8 cellular contexts compared by ENCODE assay signal in the genomic region with DNA sequence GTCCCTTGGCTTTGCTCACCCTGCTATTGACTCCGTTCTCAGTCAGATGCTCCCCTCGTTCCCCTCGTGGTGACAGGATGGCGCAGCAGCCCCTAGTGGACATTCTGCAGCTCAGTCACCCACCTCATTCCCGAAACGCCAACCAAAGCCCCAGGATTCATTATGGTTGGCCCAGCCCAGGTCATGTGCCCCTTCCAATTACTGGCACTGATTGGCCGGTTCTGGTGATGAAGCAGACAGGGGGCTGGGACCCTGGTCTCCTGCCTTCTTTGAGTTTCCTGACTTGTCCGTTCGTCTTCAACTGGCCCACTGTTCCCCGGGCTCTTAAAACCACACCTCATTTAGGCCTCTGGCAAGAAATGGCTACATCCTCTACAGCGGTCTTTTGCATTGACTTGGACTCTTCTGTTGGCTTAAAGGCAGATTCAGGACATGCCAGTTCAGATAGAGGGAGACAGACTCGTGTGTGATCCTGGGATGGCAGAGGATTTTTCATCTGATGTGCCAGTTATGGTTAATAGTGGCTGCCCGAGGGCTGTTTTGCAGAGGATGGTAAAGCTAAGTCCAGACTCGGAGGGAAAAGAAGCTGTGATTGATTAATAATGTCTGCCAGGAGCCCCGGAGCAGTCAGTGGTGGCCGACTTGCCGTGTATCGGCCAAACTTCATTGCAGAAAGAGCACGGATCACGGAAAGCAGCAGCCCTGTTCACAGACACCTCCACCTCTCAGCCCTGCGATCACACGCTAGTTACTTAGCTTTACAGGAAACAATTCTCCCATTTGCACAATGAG. TPM values are rescaled to one million over a fixed set of nuclear protein-coding genes. Genes with fewer than 3 reads are reported as not detected.
DNase-seq lines count a peak whose midpoint lies in the region; ATAC-seq and TF ChIP-seq lines count a peak whose summit lies in the region.

No MANE protein-coding gene starts in this region.

- WGBS in trophoblast cell (ENCODE audit: extremely low coverage, insufficient coverage, insufficient read length), result no CpG with 5 or more reads among the region's 22 CpGs

- TF ChIP-seq CTCF in A673 (conservative IDR thresholded peaks at IDR 0.05; ENCODE audit: low read depth, low read length), result peak; percentile 61

- H3K27ac ChIP-seq in A673 (ENCODE audit: low read depth, low read length, poor library complexity, severe bottlenecking), result no peak overlapping the region
- H3K27ac ChIP-seq in trophoblast cell (ENCODE audit: low read depth, low read length), result no peak overlapping the region

- peaks cover 21% of the 10 kb centered on the region for H3K79me1 ChIP-seq in trophoblast cell (ENCODE audit: low read length)

- POLR2A ChIA-PET in A673 (lab: Charles Lee; ENCODE audit: low non-redundant PET), result no interaction called here

- peak overlapping the region; percentile 89 for H3K4me3 Mint-ChIP-seq in activated T-cell treated with anti-CD3 and anti-CD28 coated beads, Interleukin-2, amount 50 U/mL, for 4 hours

- H3K18ac ChIP-seq in trophoblast cell (ENCODE audit: low read length), result no peak overlapping the region

- no peak overlapping the region for H3K14ac ChIP-seq in trophoblast cell (ENCODE audit: low read length)

- peak overlapping the region; percentile 63 for H2BK12ac ChIP-seq in trophoblast cell (ENCODE audit: low read length)

- H2BK5ac ChIP-seq in trophoblast cell (ENCODE audit: low read depth, low read length, poor library complexity), result no peak overlapping the region

- intact Hi-C loops in A673 (cut with micrococcal nuclease; ENCODE audit: unreplicated experiment), result no loop called here

- H3K36me3 ChIP-seq in A673 (ENCODE audit: insufficient read depth, low read length, poor library complexity, severe bottlenecking) (no peaks in the 10 kb centered on the region), trophoblast cell (ENCODE audit: control insufficient read depth in 1 of 2, insufficient read depth in 2 of 2, low read length in 2 of 2) (no peaks in the 10 kb centered on the region)

- H3K4me1 Mint-ChIP-seq in activated T-cell treated with anti-CD3 and anti-CD28 coated beads, Interleukin-2, amount 50 U/mL, for 4 hours (ENCODE audit: low read depth), result peaks cover 9% of the 10 kb centered on the region

- no peaks in the 10 kb centered on the region for H3K4me1 ChIP-seq in A673 (ENCODE audit: insufficient read depth, low read length, poor library complexity, severe bottlenecking)
- peaks cover 5 to 10% of the 10 kb centered on the region in 2 experiments for H3K4me1 ChIP-seq in trophoblast cell (ENCODE audit: control insufficient read depth in 1 of 2, insufficient read depth in 2 of 2, low read length in 2 of 2)

- no peak overlapping the region for H4K12ac ChIP-seq in trophoblast cell (ENCODE audit: low read depth, low read length)

- no peak overlapping the region for H3K4me3 ChIP-seq in A673 (ENCODE audit: low read depth, low read length, poor library complexity, severe bottlenecking)
- H3K4me3 ChIP-seq in trophoblast cell (ENCODE audit: low read depth, low read length), result no peak overlapping the region

- H4K8ac ChIP-seq in trophoblast cell (ENCODE audit: low read depth, low read length), result no peak overlapping the region

- no peak overlapping the region for H3K23ac ChIP-seq in trophoblast cell (ENCODE audit: low read length)

- BruUV-seq in A673 (replicated peaks; lab: Mats Ljungman, UMichigan), result no TSS peak

- H2BK120ac ChIP-seq in trophoblast cell (ENCODE audit: insufficient read depth, low read length, poor library complexity), result peak overlapping the region; percentile 30

- DNase-seq in A673 (ENCODE audit: low spot score), result peak; percentile 58
- peak; percentile 41 for DNase-seq in activated T-cell treated with anti-CD3 and anti-CD28 coated beads, Interleukin-2, amount 50 U/mL, for 4 hours
- peak; percentile 60 for DNase-seq in germinal center (ENCODE audit: low spot score)
- DNase-seq in trophoblast cell, result no peak
- DNase-seq in NCI-H345 treated with DMSO at 0.1 percent for 48 hours (lab: John Stamatoyannopoulos, UW; ENCODE audit: unreplicated experiment), result no peak
- DNase-seq in HCEC 1CT, result no peak

- no peaks in the 10 kb centered on the region for H3K36me3 Mint-ChIP-seq in activated T-cell treated with anti-CD3 and anti-CD28 coated beads, Interleukin-2, amount 50 U/mL, for 4 hours (ENCODE audit: insufficient read depth)

- H2AFZ ChIP-seq in trophoblast cell (ENCODE audit: insufficient read depth, low read length, poor library complexity), result no peak overlapping the region

- H3K27me3 Mint-ChIP-seq in activated T-cell treated with anti-CD3 and anti-CD28 coated beads, Interleukin-2, amount 50 U/mL, for 4 hours (ENCODE audit: low read depth), result no peaks in the 10 kb centered on the region

- peaks cover 2% of the 10 kb centered on the region for H3K79me2 ChIP-seq in trophoblast cell (ENCODE audit: control insufficient read depth, insufficient read depth, low read length, poor library complexity)

- H3K4me2 ChIP-seq in trophoblast cell (ENCODE audit: low read length), result peak overlapping the region; percentile 34

- H3K9me3 ChIP-seq in A673 (ENCODE audit: low read depth, low read length, poor library complexity, severe bottlenecking), result peaks cover 4% of the 10 kb centered on the region
- H3K9me3 ChIP-seq in trophoblast cell (ENCODE audit: insufficient read depth, low read depth, low read length), result no peaks in the 10 kb centered on the region

- CTCF ChIA-PET in A673 (lab: Charles Lee), result interaction anchor here (0.6 to 1.0 kb wide), 3 partner anchors 13 to 1250 kb away, joined by 3 to 4 read pairs (median 3); no protein-coding TSS in a partner anchor

- no peak overlapping the region for H3K9ac ChIP-seq in trophoblast cell (ENCODE audit: low read length)

- peak overlapping the region; percentile 55 for H4K91ac ChIP-seq in trophoblast cell (ENCODE audit: low read depth, low read length)

- ATAC-seq in HG03097 (IDR thresholded peaks at IDR 0.05; ENCODE audit: low FRiP score, unreplicated experiment) (peak; percentile 68), GM18511 (IDR thresholded peaks at IDR 0.05; ENCODE audit: unreplicated experiment) (no peak)
- peak; percentile 83 to 98 for ATAC-seq in activated T-cell treated with anti-CD3 and anti-CD28 coated beads, Interleukin-2, amount 50 U/mL, for 4 hours

- peak overlapping the region; percentile 43 for H2AK5ac ChIP-seq in trophoblast cell (ENCODE audit: low read length)

- H3K9me3 Mint-ChIP-seq in activated T-cell treated with anti-CD3 and anti-CD28 coated beads, Interleukin-2, amount 50 U/mL, for 4 hours, result peaks cover 15% of the 10 kb centered on the region

- H3K27me3 ChIP-seq in A673 (replicated peaks; ENCODE audit: insufficient read depth, low read depth, low read length, poor library complexity) (no peaks in the 10 kb centered on the region), trophoblast cell (ENCODE audit: insufficient read depth, low read length) (no peaks in the 10 kb centered on the region)

- no peak overlapping the region for H3K4ac ChIP-seq in trophoblast cell (ENCODE audit: low read depth, low read length)

RNA-seq across cellular contexts. Expression of a gene that starts 37.8 kb away (rescaled TPM):
- 24.3 and 29.4 TPM in 2 replicates for total RNA-seq in A673 (2021)
- 10 to 100 TPM; 19.8 to 21.9 (median 20.9) TPM for total RNA-seq in activated T-cell treated with anti-CD3 and anti-CD28 coated beads, Interleukin-2, amount 50 U/mL, for 4 hours
- 30.7 and 31.4 TPM in 2 replicates for polyA plus RNA-seq in trophoblast cell (2013)

RNA-seq across cellular contexts. Expression of a gene that starts 38.1 kb away (rescaled TPM):
- 57.2 and 58.2 TPM in 2 replicates for total RNA-seq in A673 (2021)
- 10 to 100 TPM; 20.6 to 25.9 (median 23.5) TPM for total RNA-seq in activated T-cell treated with anti-CD3 and anti-CD28 coated beads, Interleukin-2, amount 50 U/mL, for 4 hours
- polyA plus RNA-seq in trophoblast cell (2013), result 26.3 and 26.6 TPM in 2 replicates

Comparison
In these comparisons a context has a peak if more than half of its experiments do, and no peak if none do; other contexts are left out.
1. DNase-seq: peak in A673 (single experiment), activated T-cell treated with anti-CD3 and anti-CD28 coated beads, Interleukin-2, amount 50 U/mL, for 4 hours (single experiment) and germinal center (single experiment); none in trophoblast cell (0 of 2), NCI-H345 treated with DMSO at 0.1 percent for 48 hours (single experiment) and HCEC 1CT (single experiment).